13 cellular contexts compared by ENCODE assay signal in genomic region chr21:46552274-46552673, GRCh38. TPM values are rescaled to one million over a fixed set of nuclear protein-coding genes. Genes with fewer than 3 reads are reported as not detected.
DNase-seq lines count a peak whose midpoint lies in the region; FAIRE-seq and TF ChIP-seq lines count a peak whose summit lies in the region.
"Had no signal": no experiment of that assay in that cellular context is flagged by ENCODE, and none has a peak within 500 bp of the region (broad histone marks: within the 10 kb centered on the region; RNA-seq: fewer than 3 reads in every experiment).

No MANE protein-coding gene starts in this region.

- H2AFZ ChIP-seq in OCI-LY1 (ENCODE audit: low read length), result no peak overlapping the region
- no peak overlapping the region for H2AFZ ChIP-seq in endothelial cell of umbilical vein (ENCODE audit: low read depth, low read length)

- CTCF ChIA-PET in endothelial cell of umbilical vein (lab: Charles Lee), result interaction anchor here (0.7 to 1.2 kb wide), 2 partner anchors 52 to 88 kb away, joined by 3 read pairs; no protein-coding TSS in a partner anchor

- DNase-seq in GM12892 (ENCODE audit: insufficient read length) (no peak), endothelial cell of umbilical vein (ENCODE audit: low read depth, low spot score) (peak; percentile 59), putamen (ENCODE audit: low spot score) (peak; percentile 27), DMS 273 treated with DMSO at 0.1 percent for 48 hours (lab: John Stamatoyannopoulos, UW) (no peak), HAP-1 (ENCODE audit: low spot score in 2 of 2) (no peak), SHP77 (lab: John Stamatoyannopoulos, UW) (no peak)
- DNase-seq: activated B cell treated with CpG ODN at 0.5 μM for 24 hours, IMR-90, nephron progenitor cell had no signal

- FAIRE-seq in GM12892 (lab: Jason Lieb, UNC), result peak; percentile 50
- FAIRE-seq in endothelial cell of umbilical vein (lab: Jason Lieb, UNC), result peak; percentile 33
- FAIRE-seq: GM18507 had no signal

- peak overlapping the region; percentile 43; the same call in 1 of the 2 replicates for H3K9ac ChIP-seq in OCI-LY1 (ENCODE audit: low read length)
- no peak overlapping the region for H3K9ac ChIP-seq in endothelial cell of umbilical vein (replicated peaks; ENCODE audit: extremely low read depth, insufficient read depth, low read length)

- H3K4me1 ChIP-seq in OCI-LY1 (ENCODE audit: insufficient read depth, low read length, severe bottlenecking) (peaks cover 26% of the 10 kb centered on the region), endothelial cell of umbilical vein (ENCODE audit: control insufficient read depth, extremely low read depth, insufficient read depth, low read length) (no peaks in the 10 kb centered on the region), HAP-1 (no peaks in the 10 kb centered on the region)
- H3K4me1 ChIP-seq: suprapubic skin had no signal

- H3K27me3 ChIP-seq in OCI-LY1 (ENCODE audit: insufficient read depth, low read length) (no peaks in the 10 kb centered on the region), endothelial cell of umbilical vein (ENCODE audit: control insufficient read depth in 2 of 2, insufficient read depth in 2 of 2, low read length in 2 of 2) (no peaks in the 10 kb centered on the region), HAP-1 (ENCODE audit: low read depth) (no peaks in the 10 kb centered on the region)
- H3K27me3 ChIP-seq: suprapubic skin had no signal

- H3K9me3 ChIP-seq in OCI-LY1 (ENCODE audit: low read length) (no peaks in the 10 kb centered on the region), endothelial cell of umbilical vein (replicated peaks; ENCODE audit: control insufficient read depth, insufficient read depth, low read length) (no peaks in the 10 kb centered on the region), HAP-1 (no peaks in the 10 kb centered on the region)
- H3K9me3 ChIP-seq: suprapubic skin had no signal

- no TSS peak for BruUV-seq in endothelial cell of umbilical vein (replicated peaks; lab: Mats Ljungman, UMichigan)

- H3K4me2 ChIP-seq in OCI-LY1 (ENCODE audit: low read length) (peak overlapping the region; percentile 70), endothelial cell of umbilical vein (ENCODE audit: insufficient read depth, low read length) (no peak overlapping the region)

- TF ChIP-seq CTCF in OCI-LY1 (IDR thresholded peaks at IDR 0.05; ENCODE audit: low read length) (no peak), endothelial cell of umbilical vein (IDR thresholded peaks at IDR 0.05; ENCODE audit: extremely low read depth in 1 of 2, insufficient read depth in 1 of 2, low read depth in 1 of 2, low read length in 2 of 2) (no peak)

- no peak for TF ChIP-seq POLR2A in GM12892 (IDR thresholded peaks at IDR 0.05; ENCODE audit: low read depth, low read length)
- no peak for TF ChIP-seq POLR2A in endothelial cell of umbilical vein (IDR thresholded peaks at IDR 0.05; ENCODE audit: low read depth, low read length)

- peak overlapping the region; percentile 46 for H3K4me3 ChIP-seq in OCI-LY1 (ENCODE audit: low read depth, low read length, poor library complexity, severe bottlenecking)
- H3K4me3 ChIP-seq in endothelial cell of umbilical vein (replicated peaks in 1 of 3; ENCODE audit: insufficient read depth in 1 of 3, low read depth in 1 of 3, low read length in 3 of 3), result no peak overlapping the region
- H3K4me3 ChIP-seq in HAP-1, result no peak overlapping the region
- H3K4me3 ChIP-seq: suprapubic skin had no signal

- H3K9me2 ChIP-seq in OCI-LY1 (ENCODE audit: low read depth, low read length), result no peaks in the 10 kb centered on the region

- no peaks in the 10 kb centered on the region for H3K9me1 ChIP-seq in endothelial cell of umbilical vein (replicated peaks; ENCODE audit: control insufficient read depth, extremely low read depth, insufficient read depth, low read length)

- in situ Hi-C loops in HAP-1 (cut with MboI; ENCODE audit: low sequenced_read_pairs), result no loop called here

- POLR2A ChIA-PET in endothelial cell of umbilical vein (lab: Charles Lee), result no interaction called here

- H3K27ac ChIP-seq in OCI-LY1 (ENCODE audit: low read depth, low read length, poor library complexity, severe bottlenecking) (peak overlapping the region; percentile 78), endothelial cell of umbilical vein (ENCODE audit: insufficient read depth, low read depth, low read length) (no peak overlapping the region)
- H3K27ac ChIP-seq: RWPE1, suprapubic skin had no signal

- dilution Hi-C loops in endothelial cell of umbilical vein (cut with MboI; ENCODE audit: extremely low pct_ligation_motif_present, low sequenced_read_pairs), result no loop called here

- H3K79me2 ChIP-seq in OCI-LY1 (ENCODE audit: insufficient read depth, low read length), result no peaks in the 10 kb centered on the region
- H3K79me2 ChIP-seq in endothelial cell of umbilical vein (ENCODE audit: control insufficient read depth, insufficient read depth, low read length), result no peaks in the 10 kb centered on the region

- H4K20me1 ChIP-seq in OCI-LY1 (ENCODE audit: insufficient read depth, low read length) (no peaks in the 10 kb centered on the region), endothelial cell of umbilical vein (replicated peaks; ENCODE audit: control insufficient read depth, extremely low read depth, insufficient read depth, low read length) (no peaks in the 10 kb centered on the region)

- H3K36me3 ChIP-seq in OCI-LY1 (ENCODE audit: insufficient read depth, low read length), result peaks cover 21% of the 10 kb centered on the region
- peaks cover 18 to 39% of the 10 kb centered on the region in 2 experiments for H3K36me3 ChIP-seq in endothelial cell of umbilical vein (ENCODE audit: control insufficient read depth in 2 of 2, extremely low read depth in 1 of 2, insufficient read depth in 2 of 2, low read length in 2 of 2)
- H3K36me3 ChIP-seq in HAP-1 (replicated peaks), result peaks cover 26% of the 10 kb centered on the region

- no peaks in the 10 kb centered on the region for H3F3A ChIP-seq in OCI-LY1 (ENCODE audit: insufficient read depth, low read length)

- intact Hi-C loops in endothelial cell of umbilical vein (cut with micrococcal nuclease), result no loop called here

TF ChIP-seq in endothelial cell of umbilical vein, 7 proteins besides CTCF, POLR2A, EP300 and RAD21:
- TF ChIP-seq JUN (IDR thresholded peaks at IDR 0.05; ENCODE audit: borderline replicate concordance, insufficient read depth, insufficient read length, low read depth) (no peak), POLR2AphosphoS5 (IDR thresholded peaks at IDR 0.05; ENCODE audit: insufficient read depth, low read depth, low read length) (no peak), MYC (IDR thresholded peaks at IDR 0.05; ENCODE audit: low read depth, low read length) (no peak), EZH2 (IDR thresholded peaks at IDR 0.05; ENCODE audit: borderline replicate concordance, low read depth, low read length, severe bottlenecking) (no peak), GATA2 (IDR thresholded peaks at IDR 0.05; ENCODE audit: insufficient read depth, insufficient read length, low read depth, low read length) (no peak), FOS (IDR thresholded peaks at IDR 0.05; ENCODE audit: borderline replicate concordance, insufficient read depth, low read length) (no peak)
- TF ChIP-seq, protein P1, sequence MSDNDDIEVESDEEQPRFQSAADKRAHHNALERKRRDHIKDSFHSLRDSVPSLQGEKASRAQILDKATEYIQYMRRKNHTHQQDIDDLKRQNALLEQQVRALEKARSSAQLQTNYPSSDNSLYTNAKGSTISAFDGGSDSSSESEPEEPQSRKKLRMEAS (IDR thresholded peaks at IDR 0.05; ENCODE audit: insufficient read depth, insufficient read length), result no peak

RNA-seq across cellular contexts. Expression of gene S100B, which starts 52.6 kb away (rescaled TPM):
- not detected for polyA plus RNA-seq in GM12892 (2012; ENCODE audit: missing spikeins)
- not detected in 2 replicates for total RNA-seq in endothelial cell of umbilical vein
- not detected in 2 replicates for polyA plus RNA-seq in endothelial cell of umbilical vein
- polyA plus RNA-seq in endothelial cell of umbilical vein (2011; cell fraction: cytosol; rRNA removed), result not detected in 2 replicates
- polyA plus RNA-seq in endothelial cell of umbilical vein (2011; cell fraction: nucleus; rRNA removed), result not detected in 2 replicates
- polyA plus RNA-seq in endothelial cell of umbilical vein (2012), result not detected in 2 replicates
- not detected in 2 replicates for polyA minus RNA-seq in endothelial cell of umbilical vein
- not detected for polyA minus RNA-seq in endothelial cell of umbilical vein (2011; cell fraction: cytosol; rRNA and poly(A)+ RNA removed)
- not detected in 2 replicates for polyA minus RNA-seq in endothelial cell of umbilical vein (2011; cell fraction: nucleus; rRNA and poly(A)+ RNA removed)
- total RNA-seq: activated B cell treated with CpG ODN at 0.5 μM for 24 hours had no signal

Comparison
In these comparisons a context has a peak if more than half of its experiments do, and no peak if none do; other contexts are left out.
1. DNase-seq: peak in endothelial cell of umbilical vein (single experiment) and putamen (single experiment); none in GM12892 (single experiment), DMS 273 treated with DMSO at 0.1 percent for 48 hours (single experiment), HAP-1 (0 of 2) and SHP77 (0 of 2).